8 cellular contexts compared by ENCODE assay signal in genomic region chr9:127899200-127899943, GRCh38. TPM values are rescaled to one million over a fixed set of nuclear protein-coding genes. Genes with fewer than 3 reads are reported as not detected.
DNase-seq lines count a peak whose midpoint lies in the region; ATAC-seq and TF ChIP-seq lines count a peak whose summit lies in the region.

Gene ST6GALNAC6, minus strand, starts transcription at chr9:127899603. Its CDS starts 1,622 bp downstream, at chr9:127897981.

- TF ChIP-seq POLR2A in prostate gland (IDR thresholded peaks at IDR 0.05): peak; percentile 32

- no peak for TF ChIP-seq CTCF in astrocyte of the cerebellum (IDR thresholded peaks at IDR 0.05; ENCODE audit: low read depth, low read length, missing control alignments)
- TF ChIP-seq CTCF in prostate gland (IDR thresholded peaks at IDR 0.05): no peak

- H3K4me1 ChIP-seq in right cardiac atrium (ENCODE audit: control insufficient read depth, insufficient read depth, low read length) (peaks cover 20% of the 10 kb centered on the region), prostate gland (replicated peaks) (peaks cover 7% of the 10 kb centered on the region)

- intact Hi-C loops in right cardiac atrium (cut with DNase I): no loop called here
- intact Hi-C loops in prostate gland (cut with DNase I): no loop called here

- under 1% methylated on average over 76 of the region's 80 CpGs for WGBS in right cardiac atrium
- WGBS in prostate gland: 2% methylated on average over 18 of the region's 80 CpGs

- H3K4me1 Mint-ChIP-seq in T-helper 17 cell: peaks cover 27% of the 10 kb centered on the region

- H3K27ac ChIP-seq in right cardiac atrium (ENCODE audit: low read length) (peak within 1 kb of the TSS; percentile 91), prostate gland (peak within 1 kb of the TSS; percentile 80 to 82)

- peaks cover 5 to 6% of the 10 kb centered on the region in 2 donors for H3K36me3 ChIP-seq in prostate gland

- H3K4me3 Mint-ChIP-seq in T-helper 17 cell: peak within 1 kb of the TSS; percentile 91

- peak within 1 kb of the TSS; percentile 83 for H3K27ac Mint-ChIP-seq in T-helper 17 cell

- no peaks in the 10 kb centered on the region for H3K27me3 Mint-ChIP-seq in T-helper 17 cell

- in situ Hi-C loops in astrocyte of the cerebellum (cut with HindIII; ENCODE audit: low sequenced_read_pairs): no loop called here

- peak within 1 kb of the TSS; percentile 75 for H3K4me3 ChIP-seq in Jurkat, Clone E6-1 (ENCODE audit: low read length)
- H3K4me3 ChIP-seq in astrocyte of the cerebellum (ENCODE audit: low read depth, low read length) (peak within 1 kb of the TSS; percentile 89), right cardiac atrium (ENCODE audit: low read length) (peak within 1 kb of the TSS; percentile 76), prostate gland (peak within 1 kb of the TSS; percentile 75 to 88)

- H3K9me3 ChIP-seq in T-helper 17 cell (ENCODE audit: control insufficient read depth, low read length, poor library complexity, severe bottlenecking) (no peaks in the 10 kb centered on the region), right cardiac atrium (ENCODE audit: control insufficient read depth, low read length) (no peaks in the 10 kb centered on the region), prostate gland (no peaks in the 10 kb centered on the region)

- peaks cover 9% of the 10 kb centered on the region for H3K36me3 Mint-ChIP-seq in T-helper 17 cell (ENCODE audit: low read depth)

- H3K27me3 ChIP-seq in right cardiac atrium (ENCODE audit: control insufficient read depth, insufficient read depth) (no peaks in the 10 kb centered on the region), prostate gland (replicated peaks; ENCODE audit: insufficient read depth) (no peaks in the 10 kb centered on the region)

- ATAC-seq in GM21367 (IDR thresholded peaks at IDR 0.05; ENCODE audit: unreplicated experiment) (peak; percentile 58), T-helper 17 cell (peak; percentile 90), right cardiac atrium (peak; percentile 72 to 83), GM18517 (IDR thresholded peaks at IDR 0.05; ENCODE audit: unreplicated experiment) (no peak)

- DNase-seq in D341Med (ENCODE audit: low spot score): peak; percentile 97
- no peak for DNase-seq in Jurkat, Clone E6-1 (ENCODE audit: low read depth, low spot score)
- DNase-seq in T-helper 17 cell: peak; percentile 64 to 77 (median 66)
- no peak for DNase-seq in astrocyte of the cerebellum (ENCODE audit: low read depth)
- peak; percentile 81 to 93 (median 93) for DNase-seq in right cardiac atrium
- no peak for DNase-seq in prostate gland (ENCODE audit: low spot score)

RNA-seq across cellular contexts. Expression of gene ST6GALNAC6, which starts in this region (rescaled TPM):
- 18.9 TPM for polyA plus RNA-seq in Jurkat, Clone E6-1 (2012; ENCODE audit: insufficient read depth, insufficient read length)
- total RNA-seq in T-helper 17 cell: 100 to 1,000 TPM in 1 of 2 donors, 10 to 100 TPM in 1; 74.5 to 108 TPM
- total RNA-seq in right cardiac atrium: 10 to 100 TPM; 60.1 to 73.7 (median 65.2) TPM
- polyA plus RNA-seq in right cardiac atrium: 55.9 TPM
- total RNA-seq in prostate gland: 10 to 100 TPM; 46.4 to 95.1 TPM

Comparison
In these comparisons a context has a peak if more than half of its experiments do, and no peak if none do; other contexts are left out.
1. DNase-seq: peak in D341Med (single experiment), T-helper 17 cell (3 of 3) and right cardiac atrium (3 of 3); none in Jurkat, Clone E6-1 (single experiment), astrocyte of the cerebellum (single experiment) and prostate gland (single experiment).
2. Peak in every context shown above with its lines, with median percentiles within 50 percentile points of each other: H3K4me3 ChIP-seq.